1 cellular context compared by ENCODE assay signal in genomic region chr18:72811047-72811446, GRCh38.
TF ChIP-seq lines count a peak whose summit lies in the region.

No MANE protein-coding gene starts in this region.

TF ChIP-seq in GM12878, 131 proteins besides CTCF, POLR2A, EP300 and RAD21 (continued from another document):
- TF ChIP-seq, protein P1, sequence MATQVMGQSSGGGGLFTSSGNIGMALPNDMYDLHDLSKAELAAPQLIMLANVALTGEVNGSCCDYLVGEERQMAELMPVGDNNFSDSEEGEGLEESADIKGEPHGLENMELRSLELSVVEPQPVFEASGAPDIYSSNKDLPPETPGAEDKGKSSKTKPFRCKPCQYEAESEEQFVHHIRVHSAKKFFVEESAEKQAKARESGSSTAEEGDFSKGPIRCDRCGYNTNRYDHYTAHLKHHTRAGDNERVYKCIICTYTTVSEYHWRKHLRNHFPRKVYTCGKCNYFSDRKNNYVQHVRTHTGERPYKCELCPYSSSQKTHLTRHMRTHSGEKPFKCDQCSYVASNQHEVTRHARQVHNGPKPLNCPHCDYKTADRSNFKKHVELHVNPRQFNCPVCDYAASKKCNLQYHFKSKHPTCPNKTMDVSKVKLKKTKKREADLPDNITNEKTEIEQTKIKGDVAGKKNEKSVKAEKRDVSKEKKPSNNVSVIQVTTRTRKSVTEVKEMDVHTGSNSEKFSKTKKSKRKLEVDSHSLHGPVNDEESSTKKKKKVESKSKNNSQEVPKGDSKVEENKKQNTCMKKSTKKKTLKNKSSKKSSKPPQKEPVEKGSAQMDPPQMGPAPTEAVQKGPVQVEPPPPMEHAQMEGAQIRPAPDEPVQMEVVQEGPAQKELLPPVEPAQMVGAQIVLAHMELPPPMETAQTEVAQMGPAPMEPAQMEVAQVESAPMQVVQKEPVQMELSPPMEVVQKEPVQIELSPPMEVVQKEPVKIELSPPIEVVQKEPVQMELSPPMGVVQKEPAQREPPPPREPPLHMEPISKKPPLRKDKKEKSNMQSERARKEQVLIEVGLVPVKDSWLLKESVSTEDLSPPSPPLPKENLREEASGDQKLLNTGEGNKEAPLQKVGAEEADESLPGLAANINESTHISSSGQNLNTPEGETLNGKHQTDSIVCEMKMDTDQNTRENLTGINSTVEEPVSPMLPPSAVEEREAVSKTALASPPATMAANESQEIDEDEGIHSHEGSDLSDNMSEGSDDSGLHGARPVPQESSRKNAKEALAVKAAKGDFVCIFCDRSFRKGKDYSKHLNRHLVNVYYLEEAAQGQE (IDR thresholded peaks at IDR 0.05; ENCODE audit: low read depth, low read length), result no peak
- no peak for TF ChIP-seq CBX3 (IDR thresholded peaks at IDR 0.05; ENCODE audit: borderline replicate concordance, low read depth)
- TF ChIP-seq, protein P2, sequence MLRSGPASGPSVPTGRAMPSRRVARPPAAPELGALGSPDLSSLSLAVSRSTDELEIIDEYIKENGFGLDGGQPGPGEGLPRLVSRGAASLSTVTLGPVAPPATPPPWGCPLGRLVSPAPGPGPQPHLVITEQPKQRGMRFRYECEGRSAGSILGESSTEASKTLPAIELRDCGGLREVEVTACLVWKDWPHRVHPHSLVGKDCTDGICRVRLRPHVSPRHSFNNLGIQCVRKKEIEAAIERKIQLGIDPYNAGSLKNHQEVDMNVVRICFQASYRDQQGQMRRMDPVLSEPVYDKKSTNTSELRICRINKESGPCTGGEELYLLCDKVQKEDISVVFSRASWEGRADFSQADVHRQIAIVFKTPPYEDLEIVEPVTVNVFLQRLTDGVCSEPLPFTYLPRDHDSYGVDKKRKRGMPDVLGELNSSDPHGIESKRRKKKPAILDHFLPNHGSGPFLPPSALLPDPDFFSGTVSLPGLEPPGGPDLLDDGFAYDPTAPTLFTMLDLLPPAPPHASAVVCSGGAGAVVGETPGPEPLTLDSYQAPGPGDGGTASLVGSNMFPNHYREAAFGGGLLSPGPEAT (IDR thresholded peaks at IDR 0.05; ENCODE audit: low read depth), result no peak
